ENCODE assay signal across 8 cellular contexts in genomic region chr7:2757361-2757903, GRCh38.
DNase-seq lines count a peak whose midpoint lies in the region; ATAC-seq and TF ChIP-seq lines count a peak whose summit lies in the region.

No MANE protein-coding gene starts in this region.

- peak overlapping the region; percentile 74 for H3K4me3 Mint-ChIP-seq in activated T-helper 17 cell treated with anti-CD3 and anti-CD28 coated beads, Interleukin-2, amount 50 U/mL, for 72 hours

- H3K9me3 Mint-ChIP-seq in activated T-helper 17 cell treated with anti-CD3 and anti-CD28 coated beads, Interleukin-2, amount 50 U/mL, for 72 hours: no peaks in the 10 kb centered on the region

- WGBS in heart right ventricle, 2 donors: 50 to 53% methylated on average over 11 of the region's 11 CpGs
- 43% methylated on average over 11 of the region's 11 CpGs for WGBS in smooth muscle cell (ENCODE audit: low lambda C conversion rate)

- peaks cover 20 to 64% (median 53%) of the 10 kb centered on the region in 9 donors for H3K4me1 ChIP-seq in heart right ventricle
- H3K4me1 ChIP-seq in smooth muscle cell (ENCODE audit: low read depth): peaks cover 14% of the 10 kb centered on the region

- peaks cover 35% of the 10 kb centered on the region for H3K4me1 Mint-ChIP-seq in activated T-helper 17 cell treated with anti-CD3 and anti-CD28 coated beads, Interleukin-2, amount 50 U/mL, for 72 hours

- peak overlapping the region; percentile 63 for H3K4me2 ChIP-seq in smooth muscle cell

- H3K4me3 ChIP-seq in heart right ventricle (peak overlapping the region in 1 of 10 donors; percentile 8), smooth muscle cell (no peak overlapping the region)

- no peak overlapping the region for H2AFZ ChIP-seq in smooth muscle cell (ENCODE audit: low read depth)

- H3K27me3 Mint-ChIP-seq in activated T-helper 17 cell treated with anti-CD3 and anti-CD28 coated beads, Interleukin-2, amount 50 U/mL, for 72 hours: no peaks in the 10 kb centered on the region

- peaks cover 7% of the 10 kb centered on the region for H4K20me1 ChIP-seq in smooth muscle cell (ENCODE audit: low read depth)

- H3F3A ChIP-seq in smooth muscle cell (ENCODE audit: low read depth): peaks cover 24% of the 10 kb centered on the region

- peaks cover 0 to 3% (median 0%) of the 10 kb centered on the region in 11 donors for H3K9me3 ChIP-seq in heart right ventricle
- H3K9me3 ChIP-seq in smooth muscle cell (replicated peaks; ENCODE audit: low read depth): no peaks in the 10 kb centered on the region

- ATAC-seq in GM18519 (IDR thresholded peaks at IDR 0.05; ENCODE audit: low FRiP score, unreplicated experiment) (peak; percentile 10), HG03460 (IDR thresholded peaks at IDR 0.05; ENCODE audit: unreplicated experiment) (peak; percentile 3), heart right ventricle (peak in 2 of 8 donors; percentile 8), GM18517 (IDR thresholded peaks at IDR 0.05; ENCODE audit: unreplicated experiment) (no peak)
- ATAC-seq in activated T-helper 17 cell treated with anti-CD3 and anti-CD28 coated beads, Interleukin-2, amount 50 U/mL, for 72 hours (replicated peaks): peak; percentile 16

- H3K79me2 ChIP-seq in smooth muscle cell (ENCODE audit: low read depth): peaks cover 31% of the 10 kb centered on the region

- H3K27ac Mint-ChIP-seq in activated T-helper 17 cell treated with anti-CD3 and anti-CD28 coated beads, Interleukin-2, amount 50 U/mL, for 72 hours: peak overlapping the region; percentile 97

- peaks cover 8% of the 10 kb centered on the region for H3K36me3 Mint-ChIP-seq in activated T-helper 17 cell treated with anti-CD3 and anti-CD28 coated beads, Interleukin-2, amount 50 U/mL, for 72 hours (ENCODE audit: low read depth)

- peak; percentile 50 to 54 for DNase-seq in heart right ventricle
- no peak for DNase-seq in smooth muscle cell (lab: John Stamatoyannopoulos, UW; ENCODE audit: unreplicated experiment)
- DNase-seq in DMS114 treated with DMSO at 0.1 percent for 48 hours (lab: John Stamatoyannopoulos, UW; ENCODE audit: unreplicated experiment): no peak
- no peak for DNase-seq in activated CD4-positive, alpha-beta T cell treated with anti-CD3 and anti-CD28 coated beads, Interleukin-2, amount 50 U/mL, for 4 hours

- peak overlapping the region; percentile 94 for H3K9ac ChIP-seq in smooth muscle cell (ENCODE audit: low read depth)

- intact Hi-C loops in heart right ventricle (cut with DNase I): no loop called here

- H3K36me3 ChIP-seq in heart right ventricle: peaks cover 0 to 3% (median 0%) of the 10 kb centered on the region in 9 donors
- no peaks in the 10 kb centered on the region for H3K36me3 ChIP-seq in smooth muscle cell (ENCODE audit: low read depth)

- peak overlapping the region in 9 of 10 donors; percentile 36 to 99 (median 87) for H3K27ac ChIP-seq in heart right ventricle
- H3K27ac ChIP-seq in smooth muscle cell (ENCODE audit: low read depth): peak overlapping the region; percentile 99

- TF ChIP-seq CTCF in heart right ventricle (IDR thresholded peaks at IDR 0.05) (no peak), smooth muscle cell (IDR thresholded peaks at IDR 0.05; ENCODE audit: borderline replicate concordance, insufficient read depth, poor library complexity, severe bottlenecking) (no peak)

- no peaks in the 10 kb centered on the region for H3K27me3 ChIP-seq in heart right ventricle
- no peaks in the 10 kb centered on the region for H3K27me3 ChIP-seq in smooth muscle cell (ENCODE audit: low read depth)

Comparison
In these comparisons a context has a peak if more than half of its experiments do, and no peak if none do; other contexts are left out.
1. DNase-seq: peak in heart right ventricle (2 of 2); none in smooth muscle cell (single experiment), DMS114 treated with DMSO at 0.1 percent for 48 hours (single experiment) and activated CD4-positive, alpha-beta T cell treated with anti-CD3 and anti-CD28 coated beads, Interleukin-2, amount 50 U/mL, for 4 hours (0 of 2).